In genomic region chr17:83136931-83137330, GRCh38 we compare ENCODE assay signal across 25 cellular contexts. TPM values are rescaled to one million over a fixed set of nuclear protein-coding genes. Genes with fewer than 3 reads are reported as not detected.
DNase-seq lines count a peak whose midpoint lies in the region; ATAC-seq and TF ChIP-seq lines count a peak whose summit lies in the region.
"Had no signal": no experiment of that assay in that cellular context is flagged by ENCODE, and none has a peak within 500 bp of the region (broad histone marks: within the 10 kb centered on the region; RNA-seq: fewer than 3 reads in every experiment).

No MANE protein-coding gene starts in this region.

- WGBS in sigmoid colon, 2 donors = 85 to 89% methylated on average over 16 of the region's 16 CpGs

- H3K9me3 ChIP-seq in left ventricle myocardium inferior (replicated peaks) (no peaks in the 10 kb centered on the region), lower lobe of right lung (no peaks in the 10 kb centered on the region), sigmoid colon (no peaks in the 10 kb centered on the region)
- H3K9me3 ChIP-seq: psoas muscle had no signal

- intact Hi-C loops in Right ventricle myocardium superior (cut with DNase I) = no loop called here
- intact Hi-C loops in left ventricle myocardium inferior (cut with micrococcal nuclease) = no loop called here
- intact Hi-C loops in lower lobe of right lung (cut with DNase I) = no loop called here
- intact Hi-C loops in sigmoid colon (cut with DNase I) = no loop called here

- H3K27me3 ChIP-seq in left ventricle myocardium inferior (ENCODE audit: low read depth) = peaks cover 8% of the 10 kb centered on the region
- H3K27me3 ChIP-seq in lower lobe of right lung (ENCODE audit: low read depth) = peaks cover 7% of the 10 kb centered on the region
- peaks cover 0 to 7% (median 0%) of the 10 kb centered on the region in 3 donors for H3K27me3 ChIP-seq in sigmoid colon

- TF ChIP-seq POLR2A in sigmoid colon (IDR thresholded peaks at IDR 0.05) = no peak

- TF ChIP-seq EP300 in sigmoid colon (IDR thresholded peaks at IDR 0.05) = no peak

- H3K27ac ChIP-seq in left ventricle myocardium inferior (replicated peaks) (no peak overlapping the region), lower lobe of right lung (no peak overlapping the region), sigmoid colon (no peak overlapping the region)
- H3K27ac ChIP-seq: psoas muscle had no signal

- TF ChIP-seq CTCF in left ventricle myocardium inferior (IDR thresholded peaks at IDR 0.05; ENCODE audit: borderline replicate concordance) = no peak
- TF ChIP-seq CTCF in lower lobe of right lung (IDR thresholded peaks at IDR 0.05) = no peak
- no peak for TF ChIP-seq CTCF in sigmoid colon (IDR thresholded peaks at IDR 0.05)

- H3K4me3 ChIP-seq in left ventricle myocardium inferior = no peak overlapping the region
- H3K4me3 ChIP-seq in lower lobe of right lung = no peak overlapping the region
- H3K4me3 ChIP-seq in sigmoid colon = no peak overlapping the region
- H3K4me3 ChIP-seq: GM23338, psoas muscle had no signal

- DNase-seq in Right ventricle myocardium superior (peak; percentile 27), left ventricle myocardium inferior (no peak), lower lobe of right lung (peak; percentile 24), sigmoid colon (peak; percentile 46), 8988T (no peak)
- no peak for DNase-seq in activated CD4-positive, alpha-beta T cell treated with anti-CD3 and anti-CD28 coated beads for 1 hour
- DNase-seq: activated CD4-positive, alpha-beta T cell treated with anti-CD3 and anti-CD28 coated beads, Interleukin-2, amount 10 ng/mL, durations not matched to agents 24 days and 14 days; activated naive CD4-positive, alpha-beta T cell treated with anti-CD3 and anti-CD28 coated beads for 36 hours; amniotic stem cell; BE2C; CD8-positive, alpha-beta memory T cell; cerebellar nuclear complex; EL; hypothalamus; left cardiac atrium; NCI-H1048; NCI-H446 treated with DMSO at 0.1 percent for 48 hours; NCI-H82; psoas muscle; stimulated activated CD4-positive, alpha-beta T cell treated with anti-CD3 and anti-CD28 coated beads, Interleukin-15, amount 100 ng/mL, for 24 hours; stimulated activated CD4-positive, alpha-beta T cell treated with anti-CD3 and anti-CD28 coated beads, Interleukin-4, amount 100 ng/mL, for 4 hours; substantia nigra had no signal

- ATAC-seq in Right ventricle myocardium superior (ENCODE audit: poor library complexity) (no peak), lower lobe of right lung (no peak), GM19395 (IDR thresholded peaks at IDR 0.05; ENCODE audit: unreplicated experiment) (no peak)
- ATAC-seq: left cardiac atrium; psoas muscle; stimulated activated effector memory CD8-positive, alpha-beta T cell treated with anti-CD3 and anti-CD28 coated beads, Interleukin-12 subunit alpha, Interleukin-12 subunit beta, amount 100 ng/mL, for 72 hours had no signal

- H3K36me3 ChIP-seq in left ventricle myocardium inferior = no peaks in the 10 kb centered on the region
- H3K36me3 ChIP-seq in lower lobe of right lung = no peaks in the 10 kb centered on the region
- no peaks in the 10 kb centered on the region for H3K36me3 ChIP-seq in sigmoid colon
- H3K36me3 ChIP-seq: BE2C had no signal

- peaks cover 17% of the 10 kb centered on the region for H3K4me1 ChIP-seq in left ventricle myocardium inferior
- no peaks in the 10 kb centered on the region for H3K4me1 ChIP-seq in lower lobe of right lung
- no peaks in the 10 kb centered on the region for H3K4me1 ChIP-seq in sigmoid colon
- H3K4me1 ChIP-seq: BE2C, psoas muscle had no signal

RNA-seq across cellular contexts. Expression of gene METRNL, which starts 57.5 kb away (rescaled TPM):
- total RNA-seq in Right ventricle myocardium superior = 70.3 TPM
- 75.2 TPM for total RNA-seq in left ventricle myocardium inferior
- total RNA-seq in lower lobe of right lung = 59.8 TPM
- total RNA-seq in sigmoid colon = 10 to 100 TPM; 26.8 to 53.6 (median 29.8) TPM
- 100 to 1,000 TPM in 1 of 3 donors, 10 to 100 TPM in 2; 93.1 to 116 (median 99.6) TPM for polyA plus RNA-seq in sigmoid colon

Comparison
In these comparisons a context has a peak if more than half of its experiments do, and no peak if none do; other contexts are left out.
1. DNase-seq: peak in Right ventricle myocardium superior (single experiment), lower lobe of right lung (single experiment) and sigmoid colon (single experiment); none in left ventricle myocardium inferior (single experiment), 8988T (single experiment) and activated CD4-positive, alpha-beta T cell treated with anti-CD3 and anti-CD28 coated beads for 1 hour (single experiment).